In the genomic region with DNA sequence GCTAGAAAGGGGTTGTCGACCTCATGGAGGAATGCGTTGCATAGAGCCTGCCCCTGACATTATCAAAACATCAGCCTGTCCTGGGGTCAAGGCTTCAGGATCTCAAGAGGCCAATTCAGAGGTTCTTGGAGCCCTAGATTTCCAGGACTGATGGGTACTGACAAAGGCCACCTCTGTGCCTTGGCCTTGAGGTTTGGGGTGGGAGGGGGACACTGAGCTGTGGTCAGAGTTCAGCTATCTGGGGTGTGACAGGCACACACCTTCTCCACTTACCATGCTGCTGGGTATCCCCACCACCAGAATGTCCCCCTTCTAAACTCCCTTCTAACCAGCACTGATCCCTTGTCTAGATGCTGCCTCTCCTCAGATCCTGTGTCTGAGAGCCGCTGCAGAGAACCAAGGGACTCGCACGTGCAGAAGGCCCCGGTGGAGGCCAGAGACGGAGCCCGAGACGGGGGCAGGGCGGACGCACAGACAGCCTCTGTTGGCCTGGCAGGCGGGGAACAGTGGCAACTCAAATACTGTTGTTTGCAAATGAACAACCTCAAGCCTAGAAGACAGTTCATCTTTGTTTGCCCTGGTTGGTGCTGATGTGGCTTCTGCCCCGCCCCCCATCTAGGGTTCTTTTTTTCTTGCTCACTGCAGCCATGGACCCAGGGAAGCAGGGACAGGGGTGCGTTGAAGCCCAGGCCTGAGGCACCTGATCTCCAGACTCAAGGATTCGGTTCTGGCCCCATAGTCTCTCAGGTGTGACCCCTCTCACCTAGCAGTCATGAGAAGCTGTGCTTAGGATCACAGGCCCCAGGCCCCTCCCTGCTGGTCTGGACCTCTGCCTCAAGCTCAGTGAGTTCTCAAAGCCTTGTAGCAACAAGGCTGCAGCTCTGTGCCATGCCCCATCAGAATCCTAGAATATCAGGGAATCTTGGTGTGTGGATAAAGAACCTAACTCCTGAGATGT, we compare ENCODE assay signal across 1 cellular context.
TF ChIP-seq lines count a peak whose summit lies in the region.

No MANE protein-coding gene starts in this region.

TF ChIP-seq in IMR-90, 13 proteins besides CTCF, POLR2A, EP300 and RAD21:
- TF ChIP-seq CEBPB (IDR thresholded peaks at IDR 0.05; ENCODE audit: low read depth, low read length) (no peak), BHLHE40 (IDR thresholded peaks at IDR 0.05; ENCODE audit: low read depth, low read length) (no peak), NFE2L2 (IDR thresholded peaks at IDR 0.05; ENCODE audit: low read depth, low read length) (no peak), RCOR1 (IDR thresholded peaks at IDR 0.05; ENCODE audit: insufficient replicate concordance, low read length) (no peak), CHD1 (IDR thresholded peaks at IDR 0.05; ENCODE audit: low read depth, low read length) (no peak), MXI1 (IDR thresholded peaks at IDR 0.05; ENCODE audit: borderline replicate concordance, low read depth, low read length) (no peak), RFX5 (IDR thresholded peaks at IDR 0.05; ENCODE audit: low read depth, low read length) (no peak), SMC3 (IDR thresholded peaks at IDR 0.05; ENCODE audit: low read depth, low read length) (no peak)
- TF ChIP-seq, protein P1, sequence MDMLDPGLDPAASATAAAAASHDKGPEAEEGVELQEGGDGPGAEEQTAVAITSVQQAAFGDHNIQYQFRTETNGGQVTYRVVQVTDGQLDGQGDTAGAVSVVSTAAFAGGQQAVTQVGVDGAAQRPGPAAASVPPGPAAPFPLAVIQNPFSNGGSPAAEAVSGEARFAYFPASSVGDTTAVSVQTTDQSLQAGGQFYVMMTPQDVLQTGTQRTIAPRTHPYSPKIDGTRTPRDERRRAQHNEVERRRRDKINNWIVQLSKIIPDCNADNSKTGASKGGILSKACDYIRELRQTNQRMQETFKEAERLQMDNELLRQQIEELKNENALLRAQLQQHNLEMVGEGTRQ (IDR thresholded peaks at IDR 0.05; ENCODE audit: low read depth, low read length): no peak
- TF ChIP-seq, protein P2, sequence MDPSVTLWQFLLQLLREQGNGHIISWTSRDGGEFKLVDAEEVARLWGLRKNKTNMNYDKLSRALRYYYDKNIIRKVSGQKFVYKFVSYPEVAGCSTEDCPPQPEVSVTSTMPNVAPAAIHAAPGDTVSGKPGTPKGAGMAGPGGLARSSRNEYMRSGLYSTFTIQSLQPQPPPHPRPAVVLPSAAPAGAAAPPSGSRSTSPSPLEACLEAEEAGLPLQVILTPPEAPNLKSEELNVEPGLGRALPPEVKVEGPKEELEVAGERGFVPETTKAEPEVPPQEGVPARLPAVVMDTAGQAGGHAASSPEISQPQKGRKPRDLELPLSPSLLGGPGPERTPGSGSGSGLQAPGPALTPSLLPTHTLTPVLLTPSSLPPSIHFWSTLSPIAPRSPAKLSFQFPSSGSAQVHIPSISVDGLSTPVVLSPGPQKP (IDR thresholded peaks at IDR 0.05; ENCODE audit: borderline replicate concordance, low read depth, low read length): no peak
TF ChIP-seq in IMR-90: peak in this region for 0.
